14 cellular contexts compared by ENCODE assay signal in genomic region chr7:37820708-37821468, GRCh38. TPM values are rescaled to one million over a fixed set of nuclear protein-coding genes. Genes with fewer than 3 reads are reported as not detected.
DNase-seq lines count a peak whose midpoint lies in the region; ATAC-seq lines count a peak whose summit lies in the region.
"Had no signal": no experiment of that assay in that cellular context is flagged by ENCODE, and none has a peak within 500 bp of the region (broad histone marks: within the 10 kb centered on the region; RNA-seq: fewer than 3 reads in every experiment).

No MANE protein-coding gene starts in this region.

- H3K9me3 Mint-ChIP-seq in activated naive CD4-positive, alpha-beta T cell treated with anti-CD3 and anti-CD28 coated beads, Interleukin-2, amount 50 U/mL, for 72 hours = no peaks in the 10 kb centered on the region
- H3K9me3 Mint-ChIP-seq: activated B cell treated with CpG ODN at 0.5 μM for 24 hours; natural killer cell; stimulated activated naive CD8-positive, alpha-beta T cell treated with anti-CD3 and anti-CD28 coated beads, Interleukin-15, Interleukin-2, amounts not matched to agents 100 ng/mL and 50 ng/mL, for 24 hours had no signal

- peak; percentile 75 for ATAC-seq in GM18511 (IDR thresholded peaks at IDR 0.05; ENCODE audit: unreplicated experiment)
- ATAC-seq in GM21381 (IDR thresholded peaks at IDR 0.05; ENCODE audit: unreplicated experiment) = peak; percentile 57
- peak; percentile 79 for ATAC-seq in HG02885 (IDR thresholded peaks at IDR 0.05; ENCODE audit: poor library complexity, unreplicated experiment)
- ATAC-seq in HG03565 (IDR thresholded peaks at IDR 0.05; ENCODE audit: unreplicated experiment) = peak; percentile 70
- no peak for ATAC-seq in activated naive CD4-positive, alpha-beta T cell treated with anti-CD3 and anti-CD28 coated beads, Interleukin-2, amount 50 U/mL, for 72 hours
- ATAC-seq: esophagus mucosa, natural killer cell, right lobe of liver had no signal

- H3K36me3 Mint-ChIP-seq in activated naive CD4-positive, alpha-beta T cell treated with anti-CD3 and anti-CD28 coated beads, Interleukin-2, amount 50 U/mL, for 72 hours = no peaks in the 10 kb centered on the region

- DNase-seq in activated naive CD4-positive, alpha-beta T cell treated with anti-CD3 and anti-CD28 coated beads, Interleukin-2, amount 50 U/mL, for 72 hours (ENCODE audit: low spot score in 2 of 2) = no peak
- DNase-seq in hypothalamus (lab: John Stamatoyannopoulos, UW) (no peak), NCI-H1694 treated with DMSO at 0.1 percent for 48 hours (lab: John Stamatoyannopoulos, UW) (no peak)
- no peak for DNase-seq in activated naive CD4-positive, alpha-beta T cell (lab: John Stamatoyannopoulos, UW)
- DNase-seq: activated B cell treated with CpG ODN at 0.5 μM for 24 hours, DMS153, natural killer cell, right lobe of liver had no signal

- H3K27ac Mint-ChIP-seq in activated naive CD4-positive, alpha-beta T cell treated with anti-CD3 and anti-CD28 coated beads, Interleukin-2, amount 50 U/mL, for 72 hours = no peak overlapping the region
- H3K27ac Mint-ChIP-seq: activated B cell treated with CpG ODN at 0.5 μM for 24 hours; stimulated activated naive CD8-positive, alpha-beta T cell treated with anti-CD3 and anti-CD28 coated beads, Interleukin-15, Interleukin-2, amounts not matched to agents 100 ng/mL and 50 ng/mL, for 24 hours had no signal

RNA-seq across cellular contexts. Expression of gene NME8, which starts 27.5 kb away (rescaled TPM):
- total RNA-seq in activated naive CD4-positive, alpha-beta T cell treated with anti-CD3 and anti-CD28 coated beads, Interleukin-2, amount 50 U/mL, for 72 hours = not detected
- total RNA-seq: activated B cell treated with CpG ODN at 0.5 μM for 24 hours, esophagus mucosa had no signal

Comparison
In these comparisons a context has a peak if more than half of its experiments do, and no peak if none do; other contexts are left out.
1. ATAC-seq: peak in GM18511 (single experiment), GM21381 (single experiment), HG02885 (single experiment) and HG03565 (single experiment); none in activated naive CD4-positive, alpha-beta T cell treated with anti-CD3 and anti-CD28 coated beads, Interleukin-2, amount 50 U/mL, for 72 hours (0 of 2).